Comparison of ENCODE assay signal across 8 cellular contexts in genomic region chr3:112773-113172, GRCh38.
"Had no signal": no experiment of that assay in that cellular context is flagged by ENCODE, and none has a peak within 500 bp of the region (broad histone marks: within the 10 kb centered on the region; RNA-seq: fewer than 3 reads in every experiment).

No MANE protein-coding gene starts in this region.

- H3K4me3 ChIP-seq: GM12878 had no signal

- FAIRE-seq: G401.6, GM12878, GM12891, GM12892, GM18507, GM19239 had no signal

- DNase-seq: GDM1, GF-D8 had no signal

- ATAC-seq: GM12878 had no signal
